In genomic region chr11:70098936-70099335, GRCh38 we compare ENCODE assay signal across 20 cellular contexts. TPM values are rescaled to one million over a fixed set of nuclear protein-coding genes. Genes with fewer than 3 reads are reported as not detected.
"Had no signal": no experiment of that assay in that cellular context is flagged by ENCODE, and none has a peak within 500 bp of the region (broad histone marks: within the 10 kb centered on the region; RNA-seq: fewer than 3 reads in every experiment).

No MANE protein-coding gene starts in this region.

- H3K4me3 ChIP-seq: cardiac muscle cell, thyroid gland had no signal

- ATAC-seq: activated CD8-positive, alpha-beta memory T cell treated with anti-CD3 and anti-CD28 coated beads, Interleukin-2, amount 10 ng/mL, durations not matched to agents 7 days and 5 days; activated CD8-positive, alpha-beta T cell treated with anti-CD3 and anti-CD28 coated beads for 36 hours; natural killer cell; stimulated activated naive CD8-positive, alpha-beta T cell treated with anti-CD3 and anti-CD28 coated beads, Interleukin-15, Interleukin-2, amounts not matched to agents 100 U/mL and 50 U/mL, for 24 hours had no signal

- H3K36me3 ChIP-seq: cardiac muscle cell, thyroid gland, WERI-Rb-1 had no signal

- DNase-seq: activated CD4-positive, alpha-beta T cell treated with anti-CD3 and anti-CD28 coated beads, Interleukin-2, amount 10 ng/mL, durations not matched to agents 7 days and 5 days; activated CD4-positive, CD25-positive, alpha-beta regulatory T cell treated with anti-CD3 and anti-CD28 coated beads, Interleukin-2, amount 50 U/mL, for 72 hours; activated CD8-positive, alpha-beta memory T cell treated with anti-CD3 and anti-CD28 coated beads, Interleukin-2, amount 10 ng/mL, durations not matched to agents 7 days and 5 days; activated CD8-positive, alpha-beta T cell treated with anti-CD3 and anti-CD28 coated beads for 36 hours; activated effector memory CD4-positive, alpha-beta T cell treated with anti-CD3 and anti-CD28 coated beads, Interleukin-2, amount 50 U/mL, for 16 hours; activated naive CD4-positive, alpha-beta T cell treated with anti-CD3 and anti-CD28 coated beads, Interleukin-2, amount 10 ng/mL, durations not matched to agents 7 days and 5 days; activated T-cell treated with anti-CD3 and anti-CD28 coated beads for 4 hours; amygdala; effector CD8-positive, alpha-beta T cell; erythroblast; hippocampal formation; midbrain; natural killer cell; nucleus accumbens; stimulated activated CD4-positive, alpha-beta T cell treated with anti-CD3 and anti-CD28 coated beads, Interleukin-4, amount 100 ng/mL, for 4 hours; stimulated activated naive CD8-positive, alpha-beta T cell treated with anti-CD3 and anti-CD28 coated beads, Interleukin-15, Interleukin-2, amounts not matched to agents 100 U/mL and 50 U/mL, for 24 hours; thyroid gland had no signal

- H3K9me3 ChIP-seq: thyroid gland had no signal

- H3K27me3 ChIP-seq: cardiac muscle cell, thyroid gland had no signal

- FAIRE-seq: TTC549 had no signal

- H3K27ac ChIP-seq: cardiac muscle cell, thyroid gland, WERI-Rb-1 had no signal

RNA-seq across cellular contexts. Expression of gene ANO1, which starts 20.8 kb away (rescaled TPM):
- total RNA-seq: activated CD4-positive, alpha-beta T cell treated with anti-CD3 and anti-CD28 coated beads, Interleukin-2, amount 10 ng/mL, durations not matched to agents 7 days and 5 days; activated CD8-positive, alpha-beta memory T cell treated with anti-CD3 and anti-CD28 coated beads, Interleukin-2, amount 10 ng/mL, durations not matched to agents 7 days and 5 days; activated CD8-positive, alpha-beta T cell treated with anti-CD3 and anti-CD28 coated beads for 36 hours; natural killer cell had no signal
